Comparison of ENCODE assay signal across 29 cellular contexts in the genomic region with DNA sequence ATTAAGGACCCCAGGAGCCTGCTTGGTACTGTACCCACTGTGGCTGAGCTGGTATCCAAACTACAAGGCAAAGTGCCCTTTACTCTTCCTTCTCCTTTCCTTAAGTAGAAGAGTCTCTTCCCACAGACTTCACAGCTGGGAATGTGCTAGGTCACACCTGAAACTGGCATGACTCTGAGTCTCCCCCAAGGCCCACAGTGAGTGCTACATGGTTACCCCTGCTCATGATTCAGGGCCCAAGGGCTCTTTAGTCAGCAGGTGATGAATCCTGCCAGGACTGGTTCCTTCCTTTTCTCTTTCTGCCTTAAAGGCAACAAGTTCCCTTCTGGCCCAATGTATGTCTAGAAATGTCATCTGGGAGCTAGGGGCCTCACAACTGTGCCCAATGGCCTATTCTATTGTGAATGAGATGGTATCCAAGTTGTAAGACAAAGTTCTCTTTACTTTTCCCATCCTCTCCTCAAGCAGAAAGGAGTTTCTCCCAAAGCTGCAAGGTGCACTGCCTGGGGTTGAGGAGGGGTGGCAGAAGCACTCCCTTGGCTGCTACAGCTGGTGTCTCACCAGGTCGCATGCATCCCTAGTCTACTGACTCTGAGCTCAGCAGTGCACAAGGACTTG.
"Had no signal": no experiment of that assay in that cellular context is flagged by ENCODE, and none has a peak within 500 bp of the region (broad histone marks: within the 10 kb centered on the region; RNA-seq: fewer than 3 reads in every experiment).

No MANE protein-coding gene starts in this region.

- H3K4me3 ChIP-seq: lung, mucosa of descending colon, prostate gland, sigmoid colon, skin epidermis, spleen, thoracic aorta, tibial nerve, upper lobe of left lung, vagina had no signal

- FAIRE-seq: endometrium had no signal

- H3K27me3 ChIP-seq: sigmoid colon, spleen, tibial nerve, upper lobe of left lung, vagina had no signal

- H3K4me1 ChIP-seq: prostate gland, sigmoid colon, spleen, tibial nerve, upper lobe of left lung, vagina had no signal

- ATAC-seq: effector memory CD8-positive, alpha-beta T cell; esophagus mucosa; left lobe of liver; mucosa of descending colon; right cardiac atrium; stimulated activated naive B cell treated with anti-CD40 and anti-IgM and Interleukin-4, amounts not matched to agents 10 μg/mL and 1 μg/mL and 100 μg/mL, for 72 hours had no signal

- H3K9me3 Mint-ChIP-seq: stimulated activated naive B cell treated with anti-CD40 and anti-IgM and Interleukin-4, amounts not matched to agents 10 μg/mL and 1 μg/mL and 100 μg/mL, for 72 hours had no signal

- DNase-seq: cerebellar nuclear complex; cortex of kidney; effector memory CD8-positive, alpha-beta T cell; foreskin melanocyte; hypothalamus; immature natural killer cell; islet precursor cell; mesenchymal stem cell; mucosa of descending colon; naive B cell; right cardiac atrium; sigmoid colon; spleen; stimulated activated CD4-positive, alpha-beta T cell treated with anti-CD3 and anti-CD28 coated beads, Interleukin-2, amount 100 ng/mL, for 48 hours; stimulated activated naive B cell treated with anti-CD40 and anti-IgM and Interleukin-4, amounts not matched to agents 10 μg/mL and 1 μg/mL and 100 μg/mL, for 72 hours had no signal

- H3K4me3 Mint-ChIP-seq: effector memory CD8-positive, alpha-beta T cell; immature natural killer cell; mesothelial cell of epicardium; naive B cell; natural killer cell treated with Interleukin-12 subunit alpha and Interleukin-12 subunit beta and Interleukin-15 and Interleukin-18, amount 100 ng/mL, for 72 hours; neural crest cell; stimulated activated naive B cell treated with anti-CD40 and anti-IgM and Interleukin-4, amounts not matched to agents 10 μg/mL and 1 μg/mL and 100 μg/mL, for 72 hours; stimulated activated naive CD8-positive, alpha-beta T cell treated with anti-CD3 and anti-CD28 coated beads, Interleukin-15, Interleukin-2, amounts not matched to agents 100 ng/mL and 50 ng/mL, for 24 hours had no signal

- H3K9me3 ChIP-seq: mucosa of descending colon, prostate gland, sigmoid colon, thoracic aorta, upper lobe of left lung, vagina had no signal

- H3K4me1 Mint-ChIP-seq: immature natural killer cell; mesothelial cell of epicardium; stimulated activated naive B cell treated with anti-CD40 and anti-IgM and Interleukin-4, amounts not matched to agents 10 μg/mL and 1 μg/mL and 100 μg/mL, for 72 hours had no signal

- H3K27ac ChIP-seq: prostate gland, sigmoid colon, skin epidermis, spleen, thoracic aorta, tibial nerve, upper lobe of left lung, vagina had no signal

- H3K36me3 ChIP-seq: prostate gland, sigmoid colon, spleen, thoracic aorta, tibial nerve, upper lobe of left lung, vagina had no signal

- H3K27ac Mint-ChIP-seq: effector memory CD8-positive, alpha-beta T cell; immature natural killer cell; mesothelial cell of epicardium; natural killer cell treated with Interleukin-12 subunit alpha and Interleukin-12 subunit beta and Interleukin-15 and Interleukin-18, amount 100 ng/mL, for 72 hours; stimulated activated naive B cell treated with anti-CD40 and anti-IgM and Interleukin-4, amounts not matched to agents 10 μg/mL and 1 μg/mL and 100 μg/mL, for 72 hours; stimulated activated naive CD8-positive, alpha-beta T cell treated with anti-CD3 and anti-CD28 coated beads, Interleukin-15, Interleukin-2, amounts not matched to agents 100 ng/mL and 50 ng/mL, for 24 hours had no signal

- H3K27me3 Mint-ChIP-seq: effector memory CD8-positive, alpha-beta T cell; naive B cell; natural killer cell treated with Interleukin-12 subunit alpha and Interleukin-12 subunit beta and Interleukin-15 and Interleukin-18, amount 100 ng/mL, for 72 hours; stimulated activated naive B cell treated with anti-CD40 and anti-IgM and Interleukin-4, amounts not matched to agents 10 μg/mL and 1 μg/mL and 100 μg/mL, for 72 hours; stimulated activated naive CD8-positive, alpha-beta T cell treated with anti-CD3 and anti-CD28 coated beads, Interleukin-15, Interleukin-2, amounts not matched to agents 100 ng/mL and 50 ng/mL, for 24 hours had no signal

- H3K36me3 Mint-ChIP-seq: immature natural killer cell; mesothelial cell of epicardium; natural killer cell treated with Interleukin-12 subunit alpha and Interleukin-12 subunit beta and Interleukin-15 and Interleukin-18, amount 100 ng/mL, for 72 hours had no signal
